Comparison of ENCODE assay signal across 1 cellular context in the genomic region with DNA sequence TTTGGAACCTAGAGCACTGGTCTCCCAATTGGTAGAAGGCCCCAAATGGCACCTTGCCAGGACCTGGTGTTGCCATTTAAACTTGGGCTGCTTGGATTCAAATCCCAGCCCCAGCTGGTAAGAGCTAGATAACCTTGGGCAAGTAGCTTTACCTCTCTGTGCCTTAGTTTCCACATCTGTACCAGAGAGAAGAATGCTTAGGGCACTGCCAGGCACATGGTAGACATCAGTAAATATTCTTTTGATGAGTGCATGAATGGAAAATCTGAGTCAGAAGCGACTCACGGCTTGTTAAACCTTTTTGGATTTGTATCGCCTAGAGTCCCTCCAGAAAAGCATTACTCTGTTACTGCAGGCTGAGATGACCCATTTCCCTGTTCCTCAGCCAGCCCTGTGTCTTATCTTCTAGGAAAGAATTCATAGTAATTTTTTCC.
TF ChIP-seq lines count a peak whose summit lies in the region.

No MANE protein-coding gene starts in this region.

TF ChIP-seq in HEK293, 187 proteins besides CTCF, POLR2A, EP300 and RAD21 (continued from another document):
- TF ChIP-seq ZNF530 (tag by site-specific recombination; IDR thresholded peaks at IDR 0.05; ENCODE audit: low read depth) (no peak), ZNF341 (tag by site-specific recombination; IDR thresholded peaks at IDR 0.05; ENCODE audit: low read depth) (no peak), ZNF654 (tag by site-specific recombination; IDR thresholded peaks at IDR 0.05; ENCODE audit: low read depth) (peak; percentile 7; the same call in 1 of the 2 replicates), ZNF596 (tag by site-specific recombination; IDR thresholded peaks at IDR 0.05) (0 out of 2 replicates have a peak, but pooled peaks have one; percentile 9), SP3 (tag by site-specific recombination; IDR thresholded peaks at IDR 0.05) (peak; percentile 41; the same call in 1 of the 2 replicates), ZNF600 (tag by site-specific recombination; IDR thresholded peaks at IDR 0.05) (peak; percentile 44; the same call in 1 of the 2 replicates), ZBTB21 (tag by site-specific recombination; IDR thresholded peaks at IDR 0.05) (peak; percentile 63; the same call in 1 of the 2 replicates), ZNF473 (tag by site-specific recombination; IDR thresholded peaks at IDR 0.05) (no peak), BCL11A (tag by site-specific recombination; IDR thresholded peaks at IDR 0.05; ENCODE audit: low read depth) (no peak), KLF8 (tag by site-specific recombination; IDR thresholded peaks at IDR 0.05) (0 out of 2 replicates have a peak, but pooled peaks have one; percentile 49), GLI2 (tag by site-specific recombination; IDR thresholded peaks at IDR 0.05; ENCODE audit: borderline replicate concordance, low read depth) (no peak), ZBTB20 (tag by site-specific recombination; IDR thresholded peaks at IDR 0.05) (no peak), ZNF324 (tag by site-specific recombination; IDR thresholded peaks at IDR 0.05) (no peak), ZNF670 (tag by site-specific recombination; IDR thresholded peaks at IDR 0.05; ENCODE audit: low read depth) (no peak), ZNF335 (tag by site-specific recombination; conservative IDR thresholded peaks at IDR 0.05) (peak; percentile 81)
- TF ChIP-seq, protein P1, sequence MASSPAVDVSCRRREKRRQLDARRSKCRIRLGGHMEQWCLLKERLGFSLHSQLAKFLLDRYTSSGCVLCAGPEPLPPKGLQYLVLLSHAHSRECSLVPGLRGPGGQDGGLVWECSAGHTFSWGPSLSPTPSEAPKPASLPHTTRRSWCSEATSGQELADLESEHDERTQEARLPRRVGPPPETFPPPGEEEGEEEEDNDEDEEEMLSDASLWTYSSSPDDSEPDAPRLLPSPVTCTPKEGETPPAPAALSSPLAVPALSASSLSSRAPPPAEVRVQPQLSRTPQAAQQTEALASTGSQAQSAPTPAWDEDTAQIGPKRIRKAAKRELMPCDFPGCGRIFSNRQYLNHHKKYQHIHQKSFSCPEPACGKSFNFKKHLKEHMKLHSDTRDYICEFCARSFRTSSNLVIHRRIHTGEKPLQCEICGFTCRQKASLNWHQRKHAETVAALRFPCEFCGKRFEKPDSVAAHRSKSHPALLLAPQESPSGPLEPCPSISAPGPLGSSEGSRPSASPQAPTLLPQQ (tag by site-specific recombination; IDR thresholded peaks at IDR 0.05) = no peak
- TF ChIP-seq, protein P2, sequence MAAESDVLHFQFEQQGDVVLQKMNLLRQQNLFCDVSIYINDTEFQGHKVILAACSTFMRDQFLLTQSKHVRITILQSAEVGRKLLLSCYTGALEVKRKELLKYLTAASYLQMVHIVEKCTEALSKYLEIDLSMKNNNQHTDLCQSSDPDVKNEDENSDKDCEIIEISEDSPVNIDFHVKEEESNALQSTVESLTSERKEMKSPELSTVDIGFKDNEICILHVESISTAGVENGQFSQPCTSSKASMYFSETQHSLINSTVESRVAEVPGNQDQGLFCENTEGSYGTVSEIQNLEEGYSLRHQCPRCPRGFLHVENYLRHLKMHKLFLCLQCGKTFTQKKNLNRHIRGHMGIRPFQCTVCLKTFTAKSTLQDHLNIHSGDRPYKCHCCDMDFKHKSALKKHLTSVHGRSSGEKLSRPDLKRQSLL (tag by site-specific recombination; IDR thresholded peaks at IDR 0.05) = peak; percentile 69; the same call in 1 of the 2 replicates
- TF ChIP-seq, protein P3, sequence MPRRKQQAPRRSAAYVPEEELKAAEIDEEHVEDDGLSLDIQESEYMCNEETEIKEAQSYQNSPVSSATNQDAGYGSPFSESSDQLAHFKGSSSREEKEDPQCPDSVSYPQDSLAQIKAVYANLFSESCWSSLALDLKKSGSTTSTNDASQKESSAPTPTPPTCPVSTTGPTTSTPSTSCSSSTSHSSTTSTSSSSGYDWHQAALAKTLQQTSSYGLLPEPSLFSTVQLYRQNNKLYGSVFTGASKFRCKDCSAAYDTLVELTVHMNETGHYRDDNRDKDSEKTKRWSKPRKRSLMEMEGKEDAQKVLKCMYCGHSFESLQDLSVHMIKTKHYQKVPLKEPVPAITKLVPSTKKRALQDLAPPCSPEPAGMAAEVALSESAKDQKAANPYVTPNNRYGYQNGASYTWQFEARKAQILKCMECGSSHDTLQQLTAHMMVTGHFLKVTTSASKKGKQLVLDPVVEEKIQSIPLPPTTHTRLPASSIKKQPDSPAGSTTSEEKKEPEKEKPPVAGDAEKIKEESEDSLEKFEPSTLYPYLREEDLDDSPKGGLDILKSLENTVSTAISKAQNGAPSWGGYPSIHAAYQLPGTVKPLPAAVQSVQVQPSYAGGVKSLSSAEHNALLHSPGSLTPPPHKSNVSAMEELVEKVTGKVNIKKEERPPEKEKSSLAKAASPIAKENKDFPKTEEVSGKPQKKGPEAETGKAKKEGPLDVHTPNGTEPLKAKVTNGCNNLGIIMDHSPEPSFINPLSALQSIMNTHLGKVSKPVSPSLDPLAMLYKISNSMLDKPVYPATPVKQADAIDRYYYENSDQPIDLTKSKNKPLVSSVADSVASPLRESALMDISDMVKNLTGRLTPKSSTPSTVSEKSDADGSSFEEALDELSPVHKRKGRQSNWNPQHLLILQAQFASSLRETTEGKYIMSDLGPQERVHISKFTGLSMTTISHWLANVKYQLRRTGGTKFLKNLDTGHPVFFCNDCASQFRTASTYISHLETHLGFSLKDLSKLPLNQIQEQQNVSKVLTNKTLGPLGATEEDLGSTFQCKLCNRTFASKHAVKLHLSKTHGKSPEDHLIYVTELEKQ (tag by site-specific recombination; IDR thresholded peaks at IDR 0.05; ENCODE audit: borderline replicate concordance) = 0 out of 2 replicates have a peak, but pooled peaks have one; percentile 71
- TF ChIP-seq, protein P4, sequence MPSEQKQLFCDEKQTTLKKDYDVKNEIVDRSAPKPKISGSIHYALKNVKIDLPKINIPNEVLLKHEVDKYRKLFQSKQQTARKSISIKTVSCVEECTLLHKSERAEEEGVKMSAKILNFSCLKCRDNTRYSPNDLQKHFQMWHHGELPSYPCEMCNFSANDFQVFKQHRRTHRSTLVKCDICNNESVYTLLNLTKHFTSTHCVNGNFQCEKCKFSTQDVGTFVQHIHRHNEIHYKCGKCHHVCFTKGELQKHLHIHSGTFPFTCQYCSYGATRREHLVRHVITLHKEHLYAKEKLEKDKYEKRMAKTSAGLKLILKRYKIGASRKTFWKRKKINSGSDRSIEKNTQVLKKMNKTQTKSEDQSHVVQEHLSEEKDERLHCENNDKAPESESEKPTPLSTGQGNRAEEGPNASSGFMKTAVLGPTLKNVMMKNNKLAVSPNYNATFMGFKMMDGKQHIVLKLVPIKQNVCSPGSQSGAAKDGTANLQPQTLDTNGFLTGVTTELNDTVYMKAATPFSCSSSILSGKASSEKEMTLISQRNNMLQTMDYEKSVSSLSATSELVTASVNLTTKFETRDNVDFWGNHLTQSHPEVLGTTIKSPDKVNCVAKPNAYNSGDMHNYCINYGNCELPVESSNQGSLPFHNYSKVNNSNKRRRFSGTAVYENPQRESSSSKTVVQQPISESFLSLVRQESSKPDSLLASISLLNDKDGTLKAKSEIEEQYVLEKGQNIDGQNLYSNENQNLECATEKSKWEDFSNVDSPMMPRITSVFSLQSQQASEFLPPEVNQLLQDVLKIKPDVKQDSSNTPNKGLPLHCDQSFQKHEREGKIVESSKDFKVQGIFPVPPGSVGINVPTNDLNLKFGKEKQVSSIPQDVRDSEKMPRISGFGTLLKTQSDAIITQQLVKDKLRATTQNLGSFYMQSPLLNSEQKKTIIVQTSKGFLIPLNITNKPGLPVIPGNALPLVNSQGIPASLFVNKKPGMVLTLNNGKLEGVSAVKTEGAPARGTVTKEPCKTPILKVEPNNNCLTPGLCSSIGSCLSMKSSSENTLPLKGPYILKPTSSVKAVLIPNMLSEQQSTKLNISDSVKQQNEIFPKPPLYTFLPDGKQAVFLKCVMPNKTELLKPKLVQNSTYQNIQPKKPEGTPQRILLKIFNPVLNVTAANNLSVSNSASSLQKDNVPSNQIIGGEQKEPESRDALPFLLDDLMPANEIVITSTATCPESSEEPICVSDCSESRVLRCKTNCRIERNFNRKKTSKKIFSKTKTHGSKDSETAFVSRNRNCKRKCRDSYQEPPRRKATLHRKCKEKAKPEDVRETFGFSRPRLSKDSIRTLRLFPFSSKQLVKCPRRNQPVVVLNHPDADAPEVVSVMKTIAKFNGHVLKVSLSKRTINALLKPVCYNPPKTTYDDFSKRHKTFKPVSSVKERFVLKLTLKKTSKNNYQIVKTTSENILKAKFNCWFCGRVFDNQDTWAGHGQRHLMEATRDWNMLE (tag by site-specific recombination; conservative IDR thresholded peaks at IDR 0.05; ENCODE audit: low read depth) = no peak
- TF ChIP-seq, protein P5, sequence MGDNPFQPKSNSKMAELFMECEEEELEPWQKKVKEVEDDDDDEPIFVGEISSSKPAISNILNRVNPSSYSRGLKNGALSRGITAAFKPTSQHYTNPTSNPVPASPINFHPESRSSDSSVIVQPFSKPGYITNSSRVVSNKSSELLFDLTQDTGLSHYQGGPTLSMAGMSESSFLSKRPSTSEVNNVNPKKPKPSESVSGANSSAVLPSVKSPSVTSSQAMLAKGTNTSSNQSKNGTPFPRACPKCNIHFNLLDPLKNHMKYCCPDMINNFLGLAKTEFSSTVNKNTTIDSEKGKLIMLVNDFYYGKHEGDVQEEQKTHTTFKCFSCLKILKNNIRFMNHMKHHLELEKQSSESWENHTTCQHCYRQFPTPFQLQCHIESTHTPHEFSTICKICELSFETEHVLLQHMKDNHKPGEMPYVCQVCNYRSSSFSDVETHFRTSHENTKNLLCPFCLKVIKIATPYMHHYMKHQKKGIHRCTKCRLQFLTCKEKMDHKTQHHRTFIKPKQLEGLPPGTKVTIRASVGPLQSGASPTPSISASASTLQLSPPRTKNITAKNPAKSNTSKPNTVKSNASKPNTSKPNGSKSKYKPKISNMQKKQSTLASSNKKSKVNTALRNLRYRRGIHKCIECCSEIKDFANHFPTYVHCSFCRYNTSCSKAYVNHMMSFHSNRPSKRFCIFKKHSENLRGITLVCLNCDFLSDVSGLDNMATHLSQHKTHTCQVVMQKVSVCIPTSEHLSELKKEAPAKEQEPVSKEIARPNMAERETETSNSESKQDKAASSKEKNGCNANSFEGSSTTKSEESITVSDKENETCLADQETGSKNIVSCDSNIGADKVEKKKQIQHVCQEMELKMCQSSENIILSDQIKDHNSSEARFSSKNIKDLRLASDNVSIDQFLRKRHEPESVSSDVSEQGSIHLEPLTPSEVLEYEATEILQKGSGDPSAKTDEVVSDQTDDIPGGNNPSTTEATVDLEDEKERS (tag by site-specific recombination; IDR thresholded peaks at IDR 0.05) = peak; percentile 70; the same call in 1 of the 2 replicates
TF ChIP-seq in HEK293: peak in this region for 20.
